Comparison of ENCODE assay signal across 12 cellular contexts in the genomic region with DNA sequence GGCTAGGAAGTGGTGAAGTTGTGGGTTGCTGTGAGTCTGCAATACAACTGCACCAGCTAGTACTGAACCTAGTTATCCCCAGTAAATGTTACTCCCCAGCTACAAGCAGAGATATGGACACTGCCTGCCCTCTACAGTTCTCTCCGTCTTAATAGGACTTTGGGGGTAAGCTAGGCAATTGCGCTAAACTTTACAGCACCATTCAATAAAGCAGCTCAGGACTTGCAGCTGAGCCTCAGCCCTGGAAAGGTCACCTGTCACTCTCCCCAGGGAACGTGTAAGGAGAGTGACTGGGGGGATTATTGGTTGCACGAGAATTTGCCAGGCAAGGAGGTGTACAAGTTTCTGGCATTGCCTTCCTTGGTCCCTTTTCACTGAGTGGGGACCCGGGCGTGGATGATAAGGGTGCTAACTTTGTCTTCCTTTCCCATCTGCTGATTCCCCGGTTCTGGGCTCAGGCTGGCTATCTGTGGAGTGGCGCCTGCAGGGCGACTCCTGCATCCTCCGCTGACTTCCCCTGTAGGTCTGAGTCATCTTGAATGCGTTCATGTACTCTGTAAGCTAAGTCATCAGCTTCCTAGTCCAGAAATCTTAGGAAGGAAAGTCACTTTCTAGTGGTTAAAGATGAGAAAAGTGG.
DNase-seq lines count a peak whose midpoint lies in the region; ATAC-seq, FAIRE-seq and TF ChIP-seq lines count a peak whose summit lies in the region.
"Had no signal": no experiment of that assay in that cellular context is flagged by ENCODE, and none has a peak within 500 bp of the region (broad histone marks: within the 10 kb centered on the region; RNA-seq: fewer than 3 reads in every experiment).

No MANE protein-coding gene starts in this region.

- H3K4me3 Mint-ChIP-seq in activated CD4-positive, alpha-beta T cell treated with anti-CD3 and anti-CD28 coated beads for 36 hours = no peak overlapping the region
- no peak overlapping the region for H3K4me3 Mint-ChIP-seq in stimulated activated memory B cell treated with anti-CD40 and anti-IgM and Interleukin-4, amounts not matched to agents 10 μg/mL and 1 μg/mL and 100 μg/mL, for 72 hours
- H3K4me3 Mint-ChIP-seq in activated T-helper 17 cell treated with anti-CD3 and anti-CD28 coated beads, Interleukin-2, amount 50 U/mL, for 72 hours = no peak overlapping the region
- H3K4me3 Mint-ChIP-seq in CD4-positive, alpha-beta T cell = no peak overlapping the region
- H3K4me3 Mint-ChIP-seq: neural progenitor cell, T-helper 17 cell had no signal

- no peaks in the 10 kb centered on the region for H3K36me3 Mint-ChIP-seq in activated CD4-positive, alpha-beta T cell treated with anti-CD3 and anti-CD28 coated beads for 36 hours (ENCODE audit: low read depth)
- no peaks in the 10 kb centered on the region for H3K36me3 Mint-ChIP-seq in stimulated activated memory B cell treated with anti-CD40 and anti-IgM and Interleukin-4, amounts not matched to agents 10 μg/mL and 1 μg/mL and 100 μg/mL, for 72 hours
- no peaks in the 10 kb centered on the region for H3K36me3 Mint-ChIP-seq in activated T-helper 17 cell treated with anti-CD3 and anti-CD28 coated beads, Interleukin-2, amount 50 U/mL, for 72 hours (ENCODE audit: low read depth)
- no peaks in the 10 kb centered on the region for H3K36me3 Mint-ChIP-seq in CD4-positive, alpha-beta T cell (ENCODE audit: low read depth)
- H3K36me3 Mint-ChIP-seq: activated naive CD4-positive, alpha-beta T cell treated with anti-CD3 and anti-CD28 coated beads, Interleukin-2, amount 50 U/mL, for 72 hours; neural progenitor cell had no signal

- H3K27me3 Mint-ChIP-seq in activated CD4-positive, alpha-beta T cell treated with anti-CD3 and anti-CD28 coated beads for 36 hours = peaks cover 4% of the 10 kb centered on the region
- peaks cover 56% of the 10 kb centered on the region for H3K27me3 Mint-ChIP-seq in stimulated activated memory B cell treated with anti-CD40 and anti-IgM and Interleukin-4, amounts not matched to agents 10 μg/mL and 1 μg/mL and 100 μg/mL, for 72 hours
- H3K27me3 Mint-ChIP-seq in activated T-helper 17 cell treated with anti-CD3 and anti-CD28 coated beads, Interleukin-2, amount 50 U/mL, for 72 hours = peaks cover 28% of the 10 kb centered on the region
- H3K27me3 Mint-ChIP-seq in CD4-positive, alpha-beta T cell = peaks cover 49% of the 10 kb centered on the region

- peaks cover 2% of the 10 kb centered on the region for H3K4me1 Mint-ChIP-seq in activated CD4-positive, alpha-beta T cell treated with anti-CD3 and anti-CD28 coated beads for 36 hours
- peaks cover 21% of the 10 kb centered on the region for H3K4me1 Mint-ChIP-seq in stimulated activated memory B cell treated with anti-CD40 and anti-IgM and Interleukin-4, amounts not matched to agents 10 μg/mL and 1 μg/mL and 100 μg/mL, for 72 hours
- H3K4me1 Mint-ChIP-seq in activated T-helper 17 cell treated with anti-CD3 and anti-CD28 coated beads, Interleukin-2, amount 50 U/mL, for 72 hours = no peaks in the 10 kb centered on the region
- no peaks in the 10 kb centered on the region for H3K4me1 Mint-ChIP-seq in CD4-positive, alpha-beta T cell (ENCODE audit: low read depth)

- intact Hi-C loops in activated CD4-positive, alpha-beta T cell treated with anti-CD3 and anti-CD28 coated beads for 36 hours (cut with DNase I, micrococcal nuclease) = no loop called here
- intact Hi-C loops in CD4-positive, alpha-beta T cell (cut with DNase I, micrococcal nuclease) = loop anchor here in 1 of 2 experiments (10.0 kb wide), 1 partner anchor 553 kb away; no protein-coding TSS in a partner anchor

- TF ChIP-seq CTCF in CD4-positive, alpha-beta T cell (IDR thresholded peaks at IDR 0.05) = no peak

- H3K27ac Mint-ChIP-seq in activated CD4-positive, alpha-beta T cell treated with anti-CD3 and anti-CD28 coated beads for 36 hours = no peak overlapping the region
- no peak overlapping the region for H3K27ac Mint-ChIP-seq in stimulated activated memory B cell treated with anti-CD40 and anti-IgM and Interleukin-4, amounts not matched to agents 10 μg/mL and 1 μg/mL and 100 μg/mL, for 72 hours
- H3K27ac Mint-ChIP-seq in activated T-helper 17 cell treated with anti-CD3 and anti-CD28 coated beads, Interleukin-2, amount 50 U/mL, for 72 hours = no peak overlapping the region
- H3K27ac Mint-ChIP-seq in CD4-positive, alpha-beta T cell = no peak overlapping the region
- H3K27ac Mint-ChIP-seq: activated naive CD4-positive, alpha-beta T cell treated with anti-CD3 and anti-CD28 coated beads, Interleukin-2, amount 50 U/mL, for 72 hours; neural progenitor cell; T-helper 17 cell had no signal

- no peaks in the 10 kb centered on the region for H3K9me3 ChIP-seq in CD4-positive, alpha-beta T cell (ENCODE audit: control insufficient read depth, low read length)

- no peaks in the 10 kb centered on the region for H3K9me3 Mint-ChIP-seq in activated CD4-positive, alpha-beta T cell treated with anti-CD3 and anti-CD28 coated beads for 36 hours (ENCODE audit: low read depth)
- no peaks in the 10 kb centered on the region for H3K9me3 Mint-ChIP-seq in stimulated activated memory B cell treated with anti-CD40 and anti-IgM and Interleukin-4, amounts not matched to agents 10 μg/mL and 1 μg/mL and 100 μg/mL, for 72 hours
- no peaks in the 10 kb centered on the region for H3K9me3 Mint-ChIP-seq in activated T-helper 17 cell treated with anti-CD3 and anti-CD28 coated beads, Interleukin-2, amount 50 U/mL, for 72 hours
- no peaks in the 10 kb centered on the region for H3K9me3 Mint-ChIP-seq in CD4-positive, alpha-beta T cell
- H3K9me3 Mint-ChIP-seq: activated naive CD4-positive, alpha-beta T cell treated with anti-CD3 and anti-CD28 coated beads, Interleukin-2, amount 50 U/mL, for 72 hours; neural progenitor cell had no signal

- FAIRE-seq in RCC 7860 (lab: Jason Lieb, UNC) = no peak

- H3K27ac ChIP-seq in CD4-positive, alpha-beta T cell (ENCODE audit: low read depth, low read length) = no peak overlapping the region
- H3K27ac ChIP-seq: neural progenitor cell had no signal

- no peak for DNase-seq in activated CD4-positive, alpha-beta T cell treated with anti-CD3 and anti-CD28 coated beads for 36 hours
- DNase-seq in activated CD4-positive, alpha-beta T cell treated with anti-CD3 and anti-CD28 coated beads, Interleukin-2, amount 50 U/mL, for 4 hours = no peak
- peak; percentile 58 for DNase-seq in RCC 7860 (ENCODE audit: low spot score)
- peak; percentile 37 for DNase-seq in fibroblast of gingiva (ENCODE audit: low read depth)
- no peak for DNase-seq in SK-N-DZ (ENCODE audit: low spot score)
- DNase-seq in CD4-positive, alpha-beta T cell = no peak
- DNase-seq: head of caudate nucleus, T-helper 17 cell had no signal

- peaks cover 3% of the 10 kb centered on the region for H3K27me3 ChIP-seq in CD4-positive, alpha-beta T cell (ENCODE audit: control insufficient read depth, insufficient read depth, low read length)
- H3K27me3 ChIP-seq: neural progenitor cell had no signal

- POLR2A ChIA-PET in activated CD4-positive, alpha-beta T cell treated with anti-CD3 and anti-CD28 coated beads for 36 hours (lab: Charles Lee) = no interaction called here
- POLR2A ChIA-PET in CD4-positive, alpha-beta T cell (lab: Charles Lee) = no interaction called here

- CTCF ChIA-PET in activated CD4-positive, alpha-beta T cell treated with anti-CD3 and anti-CD28 coated beads for 36 hours (lab: Charles Lee) = interaction anchor here (0.6 to 7.1 kb wide), 4 partner anchors 17 to 197 kb away, joined by 3 to 42 read pairs (median 12); no protein-coding TSS in a partner anchor
- CTCF ChIA-PET in CD4-positive, alpha-beta T cell (lab: Charles Lee) = no interaction called here

- peak; percentile 47 for ATAC-seq in activated CD4-positive, alpha-beta T cell treated with anti-CD3 and anti-CD28 coated beads for 36 hours
- ATAC-seq in stimulated activated memory B cell treated with anti-CD40 and anti-IgM and Interleukin-4, amounts not matched to agents 10 μg/mL and 1 μg/mL and 100 μg/mL, for 72 hours = peak; percentile 48
- ATAC-seq in activated T-helper 17 cell treated with anti-CD3 and anti-CD28 coated beads, Interleukin-2, amount 50 U/mL, for 72 hours (replicated peaks) = no peak
- ATAC-seq in CD4-positive, alpha-beta T cell (ENCODE audit: poor library complexity) = no peak
- ATAC-seq: T-helper 17 cell had no signal

Comparison
In these comparisons a context has a peak if more than half of its experiments do, and no peak if none do; other contexts are left out.
1. ATAC-seq: peak in activated CD4-positive, alpha-beta T cell treated with anti-CD3 and anti-CD28 coated beads for 36 hours (single experiment) and stimulated activated memory B cell treated with anti-CD40 and anti-IgM and Interleukin-4, amounts not matched to agents 10 μg/mL and 1 μg/mL and 100 μg/mL, for 72 hours (single experiment); none in activated T-helper 17 cell treated with anti-CD3 and anti-CD28 coated beads, Interleukin-2, amount 50 U/mL, for 72 hours (single experiment) and CD4-positive, alpha-beta T cell (single experiment).
2. DNase-seq: peak in RCC 7860 (single experiment) and fibroblast of gingiva (single experiment); none in activated CD4-positive, alpha-beta T cell treated with anti-CD3 and anti-CD28 coated beads for 36 hours (single experiment), activated CD4-positive, alpha-beta T cell treated with anti-CD3 and anti-CD28 coated beads, Interleukin-2, amount 50 U/mL, for 4 hours (0 of 2), SK-N-DZ (single experiment) and CD4-positive, alpha-beta T cell (0 of 10).